15 cellular contexts compared by ENCODE assay signal in the genomic region with DNA sequence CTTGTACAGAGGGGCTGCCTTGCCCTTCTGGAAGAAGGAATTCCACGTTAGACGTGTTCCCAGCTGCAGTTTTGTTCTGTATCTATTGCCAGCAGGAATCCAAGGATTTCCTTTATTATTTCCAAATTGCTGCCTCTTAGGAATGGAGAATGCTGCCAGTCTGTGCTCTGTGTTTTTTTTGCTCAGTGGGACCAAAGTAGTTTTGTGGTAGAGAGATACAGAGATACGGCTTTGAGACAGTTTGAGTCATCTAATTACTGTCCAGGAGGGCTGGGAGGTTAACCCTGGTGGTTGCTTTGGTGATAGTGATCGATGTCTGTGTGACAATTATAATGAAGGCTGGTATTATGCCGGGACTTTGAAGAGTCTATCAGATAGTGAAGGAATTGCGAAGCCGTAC. TPM values are rescaled to one million over a fixed set of nuclear protein-coding genes. Genes with fewer than 3 reads are reported as not detected.
DNase-seq lines count a peak whose midpoint lies in the region; ATAC-seq, FAIRE-seq and TF ChIP-seq lines count a peak whose summit lies in the region.
"Had no signal": no experiment of that assay in that cellular context is flagged by ENCODE, and none has a peak within 500 bp of the region (broad histone marks: within the 10 kb centered on the region; RNA-seq: fewer than 3 reads in every experiment).

No MANE protein-coding gene starts in this region.

- H3K4me3 ChIP-seq in A549 (no peak overlapping the region), ascending aorta (no peak overlapping the region), mesodermal cell (ENCODE audit: extremely low read depth, insufficient read depth, low read length, poor library complexity, severe bottlenecking) (no peak overlapping the region)
- H3K4me3 ChIP-seq: esophagus muscularis mucosa, MG63, vagina had no signal

- H3K36me3 Mint-ChIP-seq in HFFc6 (ENCODE audit: low read depth): peaks cover 5% of the 10 kb centered on the region; the same call in 1 of the 2 replicates

- FAIRE-seq in A549 (lab: Jason Lieb, UNC): no peak

- no peak for TF ChIP-seq RAD21 in A549 (conservative IDR thresholded peaks at IDR 0.05 in 1 of 2, IDR thresholded peaks at IDR 0.05 in 1 of 2)

- WGBS in A549 (ENCODE audit: missing lambda C conversion rate): 77% methylated on average over 7 of the region's 7 CpGs
- 81 to 85% methylated on average over 7 of the region's 7 CpGs for WGBS in mesodermal cell (ENCODE audit: insufficient coverage in 2 of 2), 2 experiments

- H3K4me2 ChIP-seq in A549: peak overlapping the region; percentile 32; the same call in 2 of the 3 replicates

- TF ChIP-seq EP300 in A549 (IDR thresholded peaks at IDR 0.05): no peak

- intact Hi-C loops in ascending aorta (cut with DNase I): loop anchor here (10.0 kb wide), 1 partner anchor 88 kb away; no protein-coding TSS in a partner anchor

- peaks cover 2% of the 10 kb centered on the region for H3K27me3 Mint-ChIP-seq in HFFc6 (ENCODE audit: insufficient read depth)

- H3K9me3 ChIP-seq in A549 (no peaks in the 10 kb centered on the region), ascending aorta (no peaks in the 10 kb centered on the region), mesodermal cell (ENCODE audit: control insufficient read depth, low read length) (no peaks in the 10 kb centered on the region)
- H3K9me3 ChIP-seq: esophagus muscularis mucosa, MG63, vagina had no signal

- no peak for TF ChIP-seq POLR2A in A549 (IDR thresholded peaks at IDR 0.05; ENCODE audit: low read length)

- peaks cover 100% of the 10 kb centered on the region for H3K4me1 Mint-ChIP-seq in HFFc6 (ENCODE audit: low read depth)
- H3K4me1 Mint-ChIP-seq: B cell, memory B cell had no signal

- no peaks in the 10 kb centered on the region for H3K36me3 ChIP-seq in ascending aorta
- H3K36me3 ChIP-seq in mesodermal cell (ENCODE audit: control insufficient read depth, insufficient read depth, low read length): peaks cover 11% of the 10 kb centered on the region
- H3K36me3 ChIP-seq: esophagus muscularis mucosa, vagina had no signal

- TF ChIP-seq CTCF in A549 (IDR thresholded peaks at IDR 0.05): no peak
- TF ChIP-seq CTCF in HFFc6 (IDR thresholded peaks at IDR 0.05): peak; percentile 41
- no peak for TF ChIP-seq CTCF in ascending aorta (IDR thresholded peaks at IDR 0.05)

- CTCF ChIA-PET in A549 (lab: Yijun Ruan, JAX): interaction anchor here (0.8 to 4.3 kb wide), 11 partner anchors 9 to 101 kb away, joined by 3 to 20 read pairs (median 5); partner anchors contain the start of gene ASAP2

- H3K4me3 Mint-ChIP-seq in HFFc6: peak overlapping the region; percentile 54
- H3K4me3 Mint-ChIP-seq: B cell, memory B cell had no signal

- DNase-seq in A549 (ENCODE audit: low read depth in 1 of 2, low spot score in 1 of 2) (no peak), HFFc6 (peak; percentile 63), ascending aorta (ENCODE audit: low spot score in 2 of 2) (peak in 1 of 2 donors; percentile 16), substantia nigra (lab: John Stamatoyannopoulos, UW) (no peak)
- DNase-seq in stimulated activated naive CD4-positive, alpha-beta T cell (lab: John Stamatoyannopoulos, UW): no peak
- DNase-seq: DMS79 treated with DMSO at 0.1 percent for 48 hours, MG63 had no signal

- H3K27ac ChIP-seq in A549 (peak overlapping the region in 1 of 2 experiments; percentile 88; a peak in 3 of 6 replicates), ascending aorta (peak overlapping the region; percentile 92 to 97), mesodermal cell (ENCODE audit: low read depth, low read length, severe bottlenecking) (peak overlapping the region; percentile 88), substantia nigra (ENCODE audit: low read depth, low read length, poor library complexity, severe bottlenecking) (no peak overlapping the region)
- H3K27ac ChIP-seq: parathyroid adenoma, vagina had no signal

- ATAC-seq in A549: no peak
- no peak for ATAC-seq in HG02763 (IDR thresholded peaks at IDR 0.05; ENCODE audit: unreplicated experiment)
- ATAC-seq in HG03159 (IDR thresholded peaks at IDR 0.05; ENCODE audit: unreplicated experiment): no peak

- H3K27me3 ChIP-seq in ascending aorta: no peaks in the 10 kb centered on the region
- H3K27me3 ChIP-seq: esophagus muscularis mucosa, MG63, vagina had no signal

- peaks cover 75% of the 10 kb centered on the region for H3K4me1 ChIP-seq in A549
- peaks cover 40 to 84% of the 10 kb centered on the region in 2 donors for H3K4me1 ChIP-seq in ascending aorta
- H3K4me1 ChIP-seq in mesodermal cell (ENCODE audit: control insufficient read depth, insufficient read depth, low read length, poor library complexity, severe bottlenecking): peaks cover 79% of the 10 kb centered on the region

- peak overlapping the region; percentile 73 for H3K27ac Mint-ChIP-seq in HFFc6
- H3K27ac Mint-ChIP-seq: B cell, memory B cell had no signal

- no peaks in the 10 kb centered on the region for H3K9me3 Mint-ChIP-seq in HFFc6
- H3K9me3 Mint-ChIP-seq: memory B cell had no signal

- POLR2A ChIA-PET in A549 (lab: Yijun Ruan, JAX): no interaction called here

TF ChIP-seq in A549, 52 proteins besides CTCF, POLR2A, EP300 and RAD21:
- no peak for TF ChIP-seq JUN (IDR thresholded peaks at IDR 0.05)
- no peak for TF ChIP-seq FOXS1 (CRISPR knock-in tag; IDR thresholded peaks at IDR 0.05)
- no peak for TF ChIP-seq EHF (CRISPR knock-in tag; IDR thresholded peaks at IDR 0.05)
- no peak for TF ChIP-seq CHD4 (IDR thresholded peaks at IDR 0.05; ENCODE audit: borderline replicate concordance)
- TF ChIP-seq HOXB5 (CRISPR knock-in tag; IDR thresholded peaks at IDR 0.05): no peak
- TF ChIP-seq JUNB (IDR thresholded peaks at IDR 0.05): no peak
- TF ChIP-seq SREBF2 (IDR thresholded peaks at IDR 0.05): no peak

RNA-seq across cellular contexts. Expression of gene ASAP2, which starts 26.3 kb away (rescaled TPM):
- polyA plus RNA-seq in A549 (2011; rRNA removed) (27.9 TPM in 2 replicates), A549 (2017; fragmentation: RNase III; extraction: RNeasy Plus Mini Kit Qiagen cat#74134 plus additional on column Dnase treatment) (17.8 to 19.9 TPM (median 19.8 TPM) in 3 replicates)
- polyA plus RNA-seq in A549 (2012; cell fraction: cytosol; rRNA removed): 16.5 and 17.2 TPM in 2 replicates
- polyA plus RNA-seq in A549 (2012; cell fraction: nucleus; rRNA removed): 16.5 and 20.1 TPM in 2 replicates
- 21.6 and 27.9 TPM in 2 replicates for polyA minus RNA-seq in A549 (2011; rRNA and poly(A)+ RNA removed)
- 10 to 100 TPM; 31.2 to 37.4 (median 34.3) TPM for total RNA-seq in HFFc6 (2021; fragmentation: NEBNext Ultra II Directional; extraction: Animal tissue kit (Norgen Biotek cat#: 25700))
- total RNA-seq in ascending aorta: 56.9 TPM
- polyA plus RNA-seq in mesodermal cell (2013, experiment 1 of 2): 26.8 TPM
- 24.5 TPM for polyA plus RNA-seq in mesodermal cell (2013, experiment 2 of 2)
- total RNA-seq: B cell had no signal
